2 cellular contexts compared by ENCODE assay signal in the genomic region with DNA sequence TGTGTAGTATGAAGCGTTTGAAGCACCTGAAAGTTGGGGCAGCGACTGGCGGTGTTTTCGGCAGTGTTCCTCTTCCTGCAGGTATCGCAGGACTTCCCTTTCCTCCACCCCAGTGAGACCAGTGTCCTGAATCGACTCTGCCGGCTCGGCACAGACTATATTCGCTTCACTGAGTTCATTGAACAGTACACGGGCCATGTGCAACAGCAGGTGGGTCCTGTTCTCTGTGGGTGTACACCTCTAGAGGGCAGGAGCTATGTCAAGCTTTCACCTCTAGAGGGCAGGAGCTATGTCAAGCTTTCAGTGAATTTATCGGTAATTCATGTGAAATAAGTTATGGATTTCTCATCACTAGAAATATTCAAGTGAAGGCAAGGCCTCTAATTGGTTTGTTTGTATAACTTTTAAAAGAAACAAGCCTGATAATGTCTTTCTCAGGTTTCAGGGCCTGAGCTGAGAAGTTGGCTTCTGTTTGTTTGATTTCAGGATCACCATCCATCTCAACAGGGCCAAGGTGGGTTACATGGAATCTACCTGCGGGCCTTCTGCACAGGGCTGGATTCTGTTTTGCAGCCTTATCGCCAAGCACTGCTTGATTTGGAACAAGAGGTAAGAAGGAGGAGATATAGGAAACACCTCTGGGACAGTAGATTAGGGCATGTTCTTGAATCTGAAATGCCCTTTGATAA.
TF ChIP-seq lines count a peak whose summit lies in the region.

No MANE protein-coding gene starts in this region.

TF ChIP-seq in WTC11, 78 proteins besides CTCF, POLR2A, EP300 and RAD21 (continued from another document and continues in another):
- TF ChIP-seq, protein P1, sequence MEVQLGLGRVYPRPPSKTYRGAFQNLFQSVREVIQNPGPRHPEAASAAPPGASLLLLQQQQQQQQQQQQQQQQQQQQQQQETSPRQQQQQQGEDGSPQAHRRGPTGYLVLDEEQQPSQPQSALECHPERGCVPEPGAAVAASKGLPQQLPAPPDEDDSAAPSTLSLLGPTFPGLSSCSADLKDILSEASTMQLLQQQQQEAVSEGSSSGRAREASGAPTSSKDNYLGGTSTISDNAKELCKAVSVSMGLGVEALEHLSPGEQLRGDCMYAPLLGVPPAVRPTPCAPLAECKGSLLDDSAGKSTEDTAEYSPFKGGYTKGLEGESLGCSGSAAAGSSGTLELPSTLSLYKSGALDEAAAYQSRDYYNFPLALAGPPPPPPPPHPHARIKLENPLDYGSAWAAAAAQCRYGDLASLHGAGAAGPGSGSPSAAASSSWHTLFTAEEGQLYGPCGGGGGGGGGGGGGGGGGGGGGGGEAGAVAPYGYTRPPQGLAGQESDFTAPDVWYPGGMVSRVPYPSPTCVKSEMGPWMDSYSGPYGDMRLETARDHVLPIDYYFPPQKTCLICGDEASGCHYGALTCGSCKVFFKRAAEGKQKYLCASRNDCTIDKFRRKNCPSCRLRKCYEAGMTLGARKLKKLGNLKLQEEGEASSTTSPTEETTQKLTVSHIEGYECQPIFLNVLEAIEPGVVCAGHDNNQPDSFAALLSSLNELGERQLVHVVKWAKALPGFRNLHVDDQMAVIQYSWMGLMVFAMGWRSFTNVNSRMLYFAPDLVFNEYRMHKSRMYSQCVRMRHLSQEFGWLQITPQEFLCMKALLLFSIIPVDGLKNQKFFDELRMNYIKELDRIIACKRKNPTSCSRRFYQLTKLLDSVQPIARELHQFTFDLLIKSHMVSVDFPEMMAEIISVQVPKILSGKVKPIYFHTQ (CRISPR knock-in tag; IDR thresholded peaks at IDR 0.05) = no peak
- TF ChIP-seq ZNF671 (CRISPR knock-in tag; IDR thresholded peaks at IDR 0.05) (no peak), NR1H2 (CRISPR knock-in tag; IDR thresholded peaks at IDR 0.05) (no peak)
- TF ChIP-seq, protein P2, sequence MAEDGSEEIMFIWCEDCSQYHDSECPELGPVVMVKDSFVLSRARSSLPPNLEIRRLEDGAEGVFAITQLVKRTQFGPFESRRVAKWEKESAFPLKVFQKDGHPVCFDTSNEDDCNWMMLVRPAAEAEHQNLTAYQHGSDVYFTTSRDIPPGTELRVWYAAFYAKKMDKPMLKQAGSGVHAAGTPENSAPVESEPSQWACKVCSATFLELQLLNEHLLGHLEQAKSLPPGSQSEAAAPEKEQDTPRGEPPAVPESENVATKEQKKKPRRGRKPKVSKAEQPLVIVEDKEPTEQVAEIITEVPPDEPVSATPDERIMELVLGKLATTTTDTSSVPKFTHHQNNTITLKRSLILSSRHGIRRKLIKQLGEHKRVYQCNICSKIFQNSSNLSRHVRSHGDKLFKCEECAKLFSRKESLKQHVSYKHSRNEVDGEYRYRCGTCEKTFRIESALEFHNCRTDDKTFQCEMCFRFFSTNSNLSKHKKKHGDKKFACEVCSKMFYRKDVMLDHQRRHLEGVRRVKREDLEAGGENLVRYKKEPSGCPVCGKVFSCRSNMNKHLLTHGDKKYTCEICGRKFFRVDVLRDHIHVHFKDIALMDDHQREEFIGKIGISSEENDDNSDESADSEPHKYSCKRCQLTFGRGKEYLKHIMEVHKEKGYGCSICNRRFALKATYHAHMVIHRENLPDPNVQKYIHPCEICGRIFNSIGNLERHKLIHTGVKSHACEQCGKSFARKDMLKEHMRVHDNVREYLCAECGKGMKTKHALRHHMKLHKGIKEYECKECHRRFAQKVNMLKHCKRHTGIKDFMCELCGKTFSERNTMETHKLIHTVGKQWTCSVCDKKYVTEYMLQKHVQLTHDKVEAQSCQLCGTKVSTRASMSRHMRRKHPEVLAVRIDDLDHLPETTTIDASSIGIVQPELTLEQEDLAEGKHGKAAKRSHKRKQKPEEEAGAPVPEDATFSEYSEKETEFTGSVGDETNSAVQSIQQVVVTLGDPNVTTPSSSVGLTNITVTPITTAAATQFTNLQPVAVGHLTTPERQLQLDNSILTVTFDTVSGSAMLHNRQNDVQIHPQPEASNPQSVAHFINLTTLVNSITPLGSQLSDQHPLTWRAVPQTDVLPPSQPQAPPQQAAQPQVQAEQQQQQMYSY (CRISPR knock-in tag; IDR thresholded peaks at IDR 0.05) = no peak
- TF ChIP-seq, protein P3, sequence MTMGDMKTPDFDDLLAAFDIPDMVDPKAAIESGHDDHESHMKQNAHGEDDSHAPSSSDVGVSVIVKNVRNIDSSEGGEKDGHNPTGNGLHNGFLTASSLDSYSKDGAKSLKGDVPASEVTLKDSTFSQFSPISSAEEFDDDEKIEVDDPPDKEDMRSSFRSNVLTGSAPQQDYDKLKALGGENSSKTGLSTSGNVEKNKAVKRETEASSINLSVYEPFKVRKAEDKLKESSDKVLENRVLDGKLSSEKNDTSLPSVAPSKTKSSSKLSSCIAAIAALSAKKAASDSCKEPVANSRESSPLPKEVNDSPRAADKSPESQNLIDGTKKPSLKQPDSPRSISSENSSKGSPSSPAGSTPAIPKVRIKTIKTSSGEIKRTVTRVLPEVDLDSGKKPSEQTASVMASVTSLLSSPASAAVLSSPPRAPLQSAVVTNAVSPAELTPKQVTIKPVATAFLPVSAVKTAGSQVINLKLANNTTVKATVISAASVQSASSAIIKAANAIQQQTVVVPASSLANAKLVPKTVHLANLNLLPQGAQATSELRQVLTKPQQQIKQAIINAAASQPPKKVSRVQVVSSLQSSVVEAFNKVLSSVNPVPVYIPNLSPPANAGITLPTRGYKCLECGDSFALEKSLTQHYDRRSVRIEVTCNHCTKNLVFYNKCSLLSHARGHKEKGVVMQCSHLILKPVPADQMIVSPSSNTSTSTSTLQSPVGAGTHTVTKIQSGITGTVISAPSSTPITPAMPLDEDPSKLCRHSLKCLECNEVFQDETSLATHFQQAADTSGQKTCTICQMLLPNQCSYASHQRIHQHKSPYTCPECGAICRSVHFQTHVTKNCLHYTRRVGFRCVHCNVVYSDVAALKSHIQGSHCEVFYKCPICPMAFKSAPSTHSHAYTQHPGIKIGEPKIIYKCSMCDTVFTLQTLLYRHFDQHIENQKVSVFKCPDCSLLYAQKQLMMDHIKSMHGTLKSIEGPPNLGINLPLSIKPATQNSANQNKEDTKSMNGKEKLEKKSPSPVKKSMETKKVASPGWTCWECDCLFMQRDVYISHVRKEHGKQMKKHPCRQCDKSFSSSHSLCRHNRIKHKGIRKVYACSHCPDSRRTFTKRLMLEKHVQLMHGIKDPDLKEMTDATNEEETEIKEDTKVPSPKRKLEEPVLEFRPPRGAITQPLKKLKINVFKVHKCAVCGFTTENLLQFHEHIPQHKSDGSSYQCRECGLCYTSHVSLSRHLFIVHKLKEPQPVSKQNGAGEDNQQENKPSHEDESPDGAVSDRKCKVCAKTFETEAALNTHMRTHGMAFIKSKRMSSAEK (CRISPR knock-in tag; IDR thresholded peaks at IDR 0.05; ENCODE audit: borderline replicate concordance) = no peak

TF ChIP-seq in endothelial cell of umbilical vein, 7 proteins besides CTCF, POLR2A, EP300 and RAD21 (continued from another document):
- TF ChIP-seq, protein P4, sequence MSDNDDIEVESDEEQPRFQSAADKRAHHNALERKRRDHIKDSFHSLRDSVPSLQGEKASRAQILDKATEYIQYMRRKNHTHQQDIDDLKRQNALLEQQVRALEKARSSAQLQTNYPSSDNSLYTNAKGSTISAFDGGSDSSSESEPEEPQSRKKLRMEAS (IDR thresholded peaks at IDR 0.05; ENCODE audit: insufficient read depth, insufficient read length) = no peak
- TF ChIP-seq FOS (IDR thresholded peaks at IDR 0.05; ENCODE audit: borderline replicate concordance, insufficient read depth, low read length) = no peak
- no peak for TF ChIP-seq EZH2 (IDR thresholded peaks at IDR 0.05; ENCODE audit: borderline replicate concordance, low read depth, low read length, severe bottlenecking)
